Comparison of ENCODE assay signal across 8 cellular contexts in genomic region chr14:23468704-23469126, GRCh38. TPM values are rescaled to one million over a fixed set of nuclear protein-coding genes. Genes with fewer than 3 reads are reported as not detected.
A peak's percentile ranks its signal among the peaks of the same experiment; 100 is the strongest.
DNase-seq lines count a peak whose midpoint lies in the region; ATAC-seq and TF ChIP-seq lines count a peak whose summit lies in the region.

No MANE protein-coding gene starts in this region.

- peaks cover 32% of the 10 kb centered on the region for H3K79me2 ChIP-seq in HCT116 (ENCODE audit: insufficient read depth, low read length)

- H3K9me3 ChIP-seq in HCT116 (ENCODE audit: control insufficient read depth in 1 of 2, insufficient read depth in 1 of 2, low read depth in 1 of 2, low read length in 2 of 2) (no peaks in the 10 kb centered on the region), subcutaneous abdominal adipose tissue (ENCODE audit: control insufficient read depth in 5 of 5, low read length in 5 of 5) (no peaks in the 10 kb centered on the region)

- H3K9ac ChIP-seq in HCT116 (ENCODE audit: low read length) (no peak overlapping the region), subcutaneous abdominal adipose tissue (ENCODE audit: low read length in 5 of 5) (peak overlapping the region in 1 of 5 donors; percentile 59)

- RAD21 ChIA-PET in HCT116 (lab: Charles Lee; ENCODE audit: low non-redundant PET in 1 of 2, low total read pairs in 2 of 2, uncharacterized antibody in 2 of 2, unreplicated experiment in 2 of 2), result no interaction called here

- no peaks in the 10 kb centered on the region for H3K36me3 Mint-ChIP-seq in activated T-helper 17 cell treated with anti-CD3 and anti-CD28 coated beads, Interleukin-2, amount 50 U/mL, for 72 hours (ENCODE audit: low read depth)
- peaks cover 6% of the 10 kb centered on the region for H3K36me3 Mint-ChIP-seq in type B pancreatic cell

- TSS peak; percentile 89 for BruUV-seq in HCT116 (replicated peaks; lab: Mats Ljungman, UMichigan)

- H2AFZ ChIP-seq in HCT116 (ENCODE audit: low read depth, low read length, poor library complexity, severe bottlenecking), result peak overlapping the region; percentile 78

- intact Hi-C loops in HCT116 (cut with micrococcal nuclease), result loop anchor here (1.0 kb wide), 1 partner anchor 83 kb away; the partner anchor contains the start of gene ZFHX2

- no peak overlapping the region for H3K27ac Mint-ChIP-seq in activated T-helper 17 cell treated with anti-CD3 and anti-CD28 coated beads, Interleukin-2, amount 50 U/mL, for 72 hours
- H3K27ac Mint-ChIP-seq in type B pancreatic cell, result no peak overlapping the region

- TF ChIP-seq RAD21 in HCT116 (IDR thresholded peaks at IDR 0.05; ENCODE audit: low read depth), result no peak

- no peak overlapping the region for H3K4me3 Mint-ChIP-seq in activated T-helper 17 cell treated with anti-CD3 and anti-CD28 coated beads, Interleukin-2, amount 50 U/mL, for 72 hours
- no peak overlapping the region for H3K4me3 Mint-ChIP-seq in type B pancreatic cell

- H3K9me2 ChIP-seq in HCT116 (ENCODE audit: insufficient read depth), result no peaks in the 10 kb centered on the region

- no peak for TF ChIP-seq CTCF in HCT116 (IDR thresholded peaks at IDR 0.05 in 2 of 3, conservative IDR thresholded peaks at IDR 0.05 in 1 of 3; ENCODE audit: borderline replicate concordance in 1 of 3, insufficient read depth in 1 of 3, low read depth in 2 of 3, low read length in 2 of 3)
- TF ChIP-seq CTCF in type B pancreatic cell (conservative IDR thresholded peaks at IDR 0.05), result no peak

- H3K9me3 Mint-ChIP-seq in activated T-helper 17 cell treated with anti-CD3 and anti-CD28 coated beads, Interleukin-2, amount 50 U/mL, for 72 hours, result no peaks in the 10 kb centered on the region
- no peaks in the 10 kb centered on the region for H3K9me3 Mint-ChIP-seq in type B pancreatic cell

- CTCF ChIA-PET in HCT116 (lab: Charles Lee), result interaction anchor here (1.0 kb wide), 1 partner anchor 12 kb away, joined by 5 read pairs; no protein-coding TSS in a partner anchor

- H4K20me1 ChIP-seq in HCT116 (ENCODE audit: insufficient read depth), result no peaks in the 10 kb centered on the region

- DNase-seq in HCT116 (ENCODE audit: low read depth, low spot score) (no peak), type B pancreatic cell (ENCODE audit: extremely low spot score, unreplicated experiment) (no peak), retina (no peak), amygdala (lab: John Stamatoyannopoulos, UW) (no peak)

- H3K36me3 ChIP-seq in HCT116 (ENCODE audit: control insufficient read depth in 1 of 2, insufficient read depth in 2 of 2, low read length in 2 of 2) (peaks cover 11 to 25% of the 10 kb centered on the region in 2 experiments; a peak in 2 of 4 replicates), subcutaneous abdominal adipose tissue (ENCODE audit: control insufficient read depth in 5 of 5, insufficient read depth in 5 of 5, low read length in 5 of 5) (peaks cover 7 to 29% (median 22%) of the 10 kb centered on the region in 5 donors)

- H3K4me1 ChIP-seq in HCT116 (ENCODE audit: control insufficient read depth in 1 of 2, insufficient read depth in 2 of 2, low read length in 2 of 2) (peaks cover 7 to 19% of the 10 kb centered on the region in 2 experiments), subcutaneous abdominal adipose tissue (ENCODE audit: control insufficient read depth in 5 of 5, insufficient read depth in 5 of 5, low read length in 5 of 5) (peaks cover 4 to 16% (median 14%) of the 10 kb centered on the region in 5 donors)

- H3K27ac ChIP-seq in HCT116 (ENCODE audit: low read depth, low read length) (peak overlapping the region; percentile 55), subcutaneous abdominal adipose tissue (ENCODE audit: low read depth, low read length) (peak overlapping the region; percentile 69)

- H3K4me1 Mint-ChIP-seq in activated T-helper 17 cell treated with anti-CD3 and anti-CD28 coated beads, Interleukin-2, amount 50 U/mL, for 72 hours, result peaks cover 7% of the 10 kb centered on the region
- peaks cover 6% of the 10 kb centered on the region for H3K4me1 Mint-ChIP-seq in type B pancreatic cell (ENCODE audit: unreplicated experiment)

- no peaks in the 10 kb centered on the region for H3K27me3 Mint-ChIP-seq in activated T-helper 17 cell treated with anti-CD3 and anti-CD28 coated beads, Interleukin-2, amount 50 U/mL, for 72 hours
- peaks cover 4% of the 10 kb centered on the region for H3K27me3 Mint-ChIP-seq in type B pancreatic cell

- TF ChIP-seq POLR2A in HCT116 (IDR thresholded peaks at IDR 0.05; ENCODE audit: borderline replicate concordance, extremely low read depth, insufficient read depth, insufficient read length), result no peak

- peak overlapping the region; percentile 84 for H3K4me2 ChIP-seq in HCT116 (ENCODE audit: low read length)

- ATAC-seq in HCT116 (peak; percentile 11), GM19023 (IDR thresholded peaks at IDR 0.05; ENCODE audit: unreplicated experiment) (no peak)
- peak; percentile 0 for ATAC-seq in activated T-helper 17 cell treated with anti-CD3 and anti-CD28 coated beads, Interleukin-2, amount 50 U/mL, for 72 hours (replicated peaks)

- POLR2A ChIA-PET in HCT116 (lab: Charles Lee), result no interaction called here

- H3K27me3 ChIP-seq in HCT116 (ENCODE audit: insufficient read depth, low read length), result no peaks in the 10 kb centered on the region
- no peaks in the 10 kb centered on the region for H3K27me3 ChIP-seq in subcutaneous abdominal adipose tissue (ENCODE audit: control insufficient read depth in 5 of 5, insufficient read depth in 4 of 5, low read length in 5 of 5)

- peak overlapping the region; percentile 27 to 52 for H3K4me3 ChIP-seq in HCT116 (replicated peaks in 1 of 2; ENCODE audit: low read depth in 1 of 2, low read length in 2 of 2)
- peak overlapping the region; percentile 21 for H3K4me3 ChIP-seq in iPS-11a (ENCODE audit: low read depth, low read length)
- H3K4me3 ChIP-seq in subcutaneous abdominal adipose tissue (ENCODE audit: low read depth in 1 of 5, low read length in 5 of 5), result peak overlapping the region; percentile 74 to 100 (median 81)

TF ChIP-seq in HCT116, 20 proteins besides CTCF, POLR2A, EP300 and RAD21:
- TF ChIP-seq EGR1 (IDR thresholded peaks at IDR 0.05; ENCODE audit: low read depth), result no peak
- no peak for TF ChIP-seq SIN3A (IDR thresholded peaks at IDR 0.05; ENCODE audit: low read depth)
- TF ChIP-seq REST (IDR thresholded peaks at IDR 0.05; ENCODE audit: low read depth), result no peak
- no peak for TF ChIP-seq ELF1 (IDR thresholded peaks at IDR 0.05; ENCODE audit: borderline replicate concordance, low read depth)
- no peak for TF ChIP-seq JUND (IDR thresholded peaks at IDR 0.05)
- no peak for TF ChIP-seq SP1 (IDR thresholded peaks at IDR 0.05; ENCODE audit: low read depth)
- no peak for TF ChIP-seq YY1 (IDR thresholded peaks at IDR 0.05; ENCODE audit: extremely low read depth, insufficient replicate concordance, low read depth, low read length)
- TF ChIP-seq EZH2 (IDR thresholded peaks at IDR 0.05), result no peak
- TF ChIP-seq CEBPB (IDR thresholded peaks at IDR 0.05; ENCODE audit: low read depth), result no peak
- TF ChIP-seq ZNF274 (IDR thresholded peaks at IDR 0.05; ENCODE audit: low read depth, low read length), result no peak

RNA-seq across cellular contexts. Expression of gene NGDN, which starts 0.8 kb away (rescaled TPM):
- total RNA-seq in HCT116 (2021; ENCODE audit: unreplicated experiment) (42.0 TPM), type B pancreatic cell (ENCODE audit: low replicate concordance) (36.5 and 51.1 TPM in 2 replicates)
- 56.6 and 64.1 TPM in 2 replicates for polyA plus RNA-seq in HCT116 (2012)
- total RNA-seq in activated T-helper 17 cell treated with anti-CD3 and anti-CD28 coated beads, Interleukin-2, amount 50 U/mL, for 72 hours, result 10 to 100 TPM; 43.5 to 53.1 TPM

RNA-seq across cellular contexts. Expression of gene MYH7, which starts 33.3 kb away (rescaled TPM):
- total RNA-seq in HCT116 (2021; ENCODE audit: unreplicated experiment) (not detected), type B pancreatic cell (ENCODE audit: low replicate concordance) (0.14 TPM in 1 of 2 replicates, not detected in the other)
- not detected in 2 replicates for polyA plus RNA-seq in HCT116 (2012)
- under 1 TPM; 0.13 to 0.19 TPM for total RNA-seq in activated T-helper 17 cell treated with anti-CD3 and anti-CD28 coated beads, Interleukin-2, amount 50 U/mL, for 72 hours

Comparison
In these comparisons a context has a peak if more than half of its experiments do, and no peak if none do; other contexts are left out.
1. H3K4me3 ChIP-seq: peak in every context shown above with its lines; median percentile 81 in subcutaneous abdominal adipose tissue; 40 in HCT116; 21 in iPS-11a.